ENCODE assay signal across 1 cellular context in genomic region chr7:122550545-122550944, GRCh38.
TF ChIP-seq lines count a peak whose summit lies in the region.

No MANE protein-coding gene starts in this region.

TF ChIP-seq in SK-N-SH, 30 proteins besides CTCF, POLR2A, EP300 and RAD21 (continued from another document):
- TF ChIP-seq USF1 (IDR thresholded peaks at IDR 0.05; ENCODE audit: borderline replicate concordance, low read depth) (no peak), MAX (IDR thresholded peaks at IDR 0.05; ENCODE audit: low read depth) (no peak), ELF1 (IDR thresholded peaks at IDR 0.05) (no peak), TEAD4 (IDR thresholded peaks at IDR 0.05; ENCODE audit: borderline replicate concordance, insufficient read depth) (no peak), FOXJ3 (CRISPR knock-in tag; IDR thresholded peaks at IDR 0.05) (no peak), RFX5 (IDR thresholded peaks at IDR 0.05; ENCODE audit: low read length) (no peak), MEF2A (IDR thresholded peaks at IDR 0.05; ENCODE audit: borderline replicate concordance, low read depth) (no peak), NRF1 (IDR thresholded peaks at IDR 0.05; ENCODE audit: low read depth, low read length) (no peak), GABPA (IDR thresholded peaks at IDR 0.05; ENCODE audit: low read depth) (no peak), EZH2phosphoT487 (IDR thresholded peaks at IDR 0.05; ENCODE audit: borderline replicate concordance, low read depth) (no peak), REST (IDR thresholded peaks at IDR 0.05; ENCODE audit: low read depth, low read length) (no peak), FOSL2 (IDR thresholded peaks at IDR 0.05; ENCODE audit: borderline replicate concordance, low read depth) (no peak)
